ENCODE assay signal across 8 cellular contexts in genomic region chr14:50003213-50004021, GRCh38.
DNase-seq lines count a peak whose midpoint lies in the region; ATAC-seq and TF ChIP-seq lines count a peak whose summit lies in the region.

No MANE protein-coding gene starts in this region.

- peaks cover 0 to 56% (median 30%) of the 10 kb centered on the region in 3 donors for H3K4me1 ChIP-seq in gastroesophageal sphincter
- peaks cover 0 to 55% (median 40%) of the 10 kb centered on the region in 4 donors for H3K4me1 ChIP-seq in tibial nerve

- peaks cover 4% of the 10 kb centered on the region for H3K36me3 Mint-ChIP-seq in activated T-helper 2 cell treated with anti-CD3 and anti-CD28 coated beads, Interferon-gamma antibody, Interleukin-2, Interleukin-4, amounts not matched to agents 10 μg/mL and 5 μg/mL and 100 μg/mL, durations not matched to agents 14 hours and 24 hours and 36 hours (ENCODE audit: low read depth)
- H3K36me3 Mint-ChIP-seq in osteocyte (ENCODE audit: unreplicated experiment), result no peaks in the 10 kb centered on the region

- H3K4me3 ChIP-seq in gastroesophageal sphincter, result peak overlapping the region; percentile 38 to 63
- peak overlapping the region; percentile 45 to 73 (median 55) for H3K4me3 ChIP-seq in tibial nerve

- H3K27me3 ChIP-seq in gastroesophageal sphincter, result no peaks in the 10 kb centered on the region
- no peaks in the 10 kb centered on the region for H3K27me3 ChIP-seq in tibial nerve

- H3K4me1 Mint-ChIP-seq in activated T-helper 2 cell treated with anti-CD3 and anti-CD28 coated beads, Interferon-gamma antibody, Interleukin-2, Interleukin-4, amounts not matched to agents 10 μg/mL and 5 μg/mL and 100 μg/mL, durations not matched to agents 14 hours and 24 hours and 36 hours (ENCODE audit: low read depth), result peaks cover 34% of the 10 kb centered on the region
- peaks cover 49% of the 10 kb centered on the region for H3K4me1 Mint-ChIP-seq in osteocyte (ENCODE audit: unreplicated experiment)

- TF ChIP-seq CTCF in gastroesophageal sphincter (IDR thresholded peaks at IDR 0.05) (peak in 3 of 4 experiments; percentile 32 to 45 (median 44)), osteocyte (IDR thresholded peaks at IDR 0.05) (no peak), tibial nerve (IDR thresholded peaks at IDR 0.05) (peak in 4 of 5 experiments; percentile 15 to 39 (median 28))

- peak; percentile 40 for ATAC-seq in GM19463 (IDR thresholded peaks at IDR 0.05; ENCODE audit: unreplicated experiment)
- peak; percentile 56 for ATAC-seq in HG03571 (IDR thresholded peaks at IDR 0.05; ENCODE audit: unreplicated experiment)
- ATAC-seq in gastroesophageal sphincter, result peak; percentile 59

- TF ChIP-seq POLR2A in gastroesophageal sphincter (IDR thresholded peaks at IDR 0.05), result peak; percentile 57 to 59
- peak in 1 of 2 donors; percentile 26 for TF ChIP-seq POLR2A in tibial nerve (IDR thresholded peaks at IDR 0.05)

- intact Hi-C loops in activated T-helper 2 cell treated with anti-CD3 and anti-CD28 coated beads, Interferon-gamma antibody, Interleukin-2, Interleukin-4, amounts not matched to agents 10 μg/mL and 5 μg/mL and 100 μg/mL, durations not matched to agents 14 hours and 24 hours and 36 hours (cut with micrococcal nuclease), result loop anchor here (2.0 to 5.0 kb wide), 4 partner anchors 17 to 519 kb away; partner anchors contain the start of genes DMAC2L and L2HGDH

- H3K9me3 Mint-ChIP-seq in activated T-helper 2 cell treated with anti-CD3 and anti-CD28 coated beads, Interferon-gamma antibody, Interleukin-2, Interleukin-4, amounts not matched to agents 10 μg/mL and 5 μg/mL and 100 μg/mL, durations not matched to agents 14 hours and 24 hours and 36 hours, result no peaks in the 10 kb centered on the region
- no peaks in the 10 kb centered on the region for H3K9me3 Mint-ChIP-seq in osteocyte (ENCODE audit: unreplicated experiment)

- WGBS in gastroesophageal sphincter (ENCODE audit: low coverage in 1 of 2), 2 donors, result 16 to 17% methylated on average over 7 to 13 of the region's 54 CpGs
- WGBS in tibial nerve, 2 donors, result 6 to 7% methylated on average over 36 to 45 of the region's 54 CpGs

- H3K27ac ChIP-seq in gastroesophageal sphincter (peak overlapping the region; percentile 14 to 86 (median 82)), tibial nerve (peak overlapping the region; percentile 35 to 88 (median 87))

- H3K27me3 Mint-ChIP-seq in activated T-helper 2 cell treated with anti-CD3 and anti-CD28 coated beads, Interferon-gamma antibody, Interleukin-2, Interleukin-4, amounts not matched to agents 10 μg/mL and 5 μg/mL and 100 μg/mL, durations not matched to agents 14 hours and 24 hours and 36 hours (ENCODE audit: low read depth), result no peaks in the 10 kb centered on the region
- no peaks in the 10 kb centered on the region for H3K27me3 Mint-ChIP-seq in osteocyte (ENCODE audit: unreplicated experiment)

- TF ChIP-seq EP300 in gastroesophageal sphincter (IDR thresholded peaks at IDR 0.05) (no peak), tibial nerve (IDR thresholded peaks at IDR 0.05) (peak in 1 of 2 donors; percentile 25)

- H3K4me3 Mint-ChIP-seq in activated T-helper 2 cell treated with anti-CD3 and anti-CD28 coated beads, Interferon-gamma antibody, Interleukin-2, Interleukin-4, amounts not matched to agents 10 μg/mL and 5 μg/mL and 100 μg/mL, durations not matched to agents 14 hours and 24 hours and 36 hours (ENCODE audit: low read depth), result peak overlapping the region; percentile 83
- peak overlapping the region; percentile 70 for H3K4me3 Mint-ChIP-seq in osteocyte (ENCODE audit: unreplicated experiment)

- H3K9me3 ChIP-seq in gastroesophageal sphincter (no peaks in the 10 kb centered on the region), tibial nerve (no peaks in the 10 kb centered on the region)

- H3K36me3 ChIP-seq in gastroesophageal sphincter, result no peaks in the 10 kb centered on the region
- no peaks in the 10 kb centered on the region for H3K36me3 ChIP-seq in tibial nerve

- in situ Hi-C loops in Caki2 (cut with HindIII; ENCODE audit: low pct_unique_long_range_greater_than_20kb, low sequenced_read_pairs), result no loop called here

- peak; percentile 80 for DNase-seq in Caki2 (ENCODE audit: low read depth)
- peak; percentile 88 for DNase-seq in RPMI7951 (ENCODE audit: low read depth)
- DNase-seq in activated T-helper 2 cell treated with anti-CD3 and anti-CD28 coated beads, Interferon-gamma antibody, Interleukin-2, Interleukin-4, amounts not matched to agents 10 μg/mL and 5 μg/mL and 100 μg/mL, durations not matched to agents 14 hours and 24 hours and 36 hours (ENCODE audit: low spot score), result peak; percentile 76
- DNase-seq in osteocyte (ENCODE audit: extremely low spot score, unreplicated experiment), result peak; percentile 85
- peak; percentile 64 for DNase-seq in tibial nerve (ENCODE audit: low spot score in 2 of 2)

- H3K27ac Mint-ChIP-seq in activated T-helper 2 cell treated with anti-CD3 and anti-CD28 coated beads, Interferon-gamma antibody, Interleukin-2, Interleukin-4, amounts not matched to agents 10 μg/mL and 5 μg/mL and 100 μg/mL, durations not matched to agents 14 hours and 24 hours and 36 hours, result peak overlapping the region; percentile 98
- H3K27ac Mint-ChIP-seq in osteocyte (ENCODE audit: unreplicated experiment), result peak overlapping the region; percentile 88

Comparison
In these comparisons a context has a peak if more than half of its experiments do, and no peak if none do; other contexts are left out.
1. Peak in every context shown above with its lines: DNase-seq, ATAC-seq, H3K4me3 ChIP-seq and H3K27ac ChIP-seq.